Comparison of ENCODE assay signal across 9 cellular contexts in genomic region chr1:2529776-2530500, GRCh38. TPM values are rescaled to one million over a fixed set of nuclear protein-coding genes. Genes with fewer than 3 reads are reported as not detected.
A peak's percentile ranks its signal among the peaks of the same experiment; 100 is the strongest.
DNase-seq lines count a peak whose midpoint lies in the region; ATAC-seq, FAIRE-seq and TF ChIP-seq lines count a peak whose summit lies in the region.
"Had no signal": no experiment of that assay in that cellular context is flagged by ENCODE, and none has a peak within 500 bp of the region (broad histone marks: within the 10 kb centered on the region; RNA-seq: fewer than 3 reads in every experiment).

HES5 (minus strand) TSS chr1:2530263; CDS start chr1:2530164, 99 bp downstream.

- CTCF ChIA-PET in endothelial cell of umbilical vein (lab: Charles Lee) = interaction anchor here (0.6 kb wide), 1 partner anchor 1207 kb away, joined by 3 read pairs; no protein-coding TSS in a partner anchor

- H2AFZ ChIP-seq in endothelial cell of umbilical vein (ENCODE audit: low read depth, low read length) = no peak within 1 kb of the TSS
- no peak within 1 kb of the TSS for H2AFZ ChIP-seq in trophoblast cell (ENCODE audit: insufficient read depth, low read length, poor library complexity)

- BruUV-seq in endothelial cell of umbilical vein (replicated peaks; lab: Mats Ljungman, UMichigan) = no TSS peak

- H4K20me1 ChIP-seq in endothelial cell of umbilical vein (replicated peaks; ENCODE audit: control insufficient read depth, extremely low read depth, insufficient read depth, low read length) = no peaks in the 10 kb centered on the region

- peaks cover 9% of the 10 kb centered on the region for H3K4me1 ChIP-seq in endothelial cell of umbilical vein (ENCODE audit: control insufficient read depth, extremely low read depth, insufficient read depth, low read length)
- H3K4me1 ChIP-seq in trophoblast cell (ENCODE audit: control insufficient read depth in 1 of 2, insufficient read depth in 2 of 2, low read length in 2 of 2) = peaks cover 16 to 22% of the 10 kb centered on the region in 2 experiments

- peaks cover 10% of the 10 kb centered on the region for H3K79me1 ChIP-seq in trophoblast cell (ENCODE audit: low read length)

- FAIRE-seq in endothelial cell of umbilical vein (lab: Jason Lieb, UNC) = no peak

- H3K79me2 ChIP-seq in endothelial cell of umbilical vein (ENCODE audit: control insufficient read depth, insufficient read depth, low read length) (peaks cover 10% of the 10 kb centered on the region), trophoblast cell (ENCODE audit: control insufficient read depth, insufficient read depth, low read length, poor library complexity) (peaks cover 9% of the 10 kb centered on the region)

- ATAC-seq in HG02884 (IDR thresholded peaks at IDR 0.05; ENCODE audit: unreplicated experiment) = no peak

- H3K9ac ChIP-seq in endothelial cell of umbilical vein (replicated peaks; ENCODE audit: extremely low read depth, insufficient read depth, low read length) = no peak within 1 kb of the TSS
- H3K9ac ChIP-seq in trophoblast cell (ENCODE audit: low read length) = no peak within 1 kb of the TSS

- no peaks in the 10 kb centered on the region for H3K9me1 ChIP-seq in endothelial cell of umbilical vein (replicated peaks; ENCODE audit: control insufficient read depth, extremely low read depth, insufficient read depth, low read length)

- no peak within 1 kb of the TSS for H3K23ac ChIP-seq in trophoblast cell (ENCODE audit: low read length)

- no peak within 1 kb of the TSS for H4K8ac ChIP-seq in trophoblast cell (ENCODE audit: low read depth, low read length)

- intact Hi-C loops in endothelial cell of umbilical vein (cut with micrococcal nuclease) = no loop called here

- H3K18ac ChIP-seq in trophoblast cell (ENCODE audit: low read length) = no peak within 1 kb of the TSS

- H2BK120ac ChIP-seq in trophoblast cell (ENCODE audit: insufficient read depth, low read length, poor library complexity) = no peak within 1 kb of the TSS

- no peak within 1 kb of the TSS for H4K12ac ChIP-seq in trophoblast cell (ENCODE audit: low read depth, low read length)

- no peak within 1 kb of the TSS for H2BK12ac ChIP-seq in trophoblast cell (ENCODE audit: low read length)

- no peak within 1 kb of the TSS for H3K14ac ChIP-seq in trophoblast cell (ENCODE audit: low read length)

- TF ChIP-seq POLR2A in endothelial cell of umbilical vein (IDR thresholded peaks at IDR 0.05; ENCODE audit: low read depth, low read length) = no peak

- dilution Hi-C loops in endothelial cell of umbilical vein (cut with MboI; ENCODE audit: extremely low pct_ligation_motif_present, low sequenced_read_pairs) = no loop called here

- no peak within 1 kb of the TSS for H3K27ac ChIP-seq in endothelial cell of umbilical vein (ENCODE audit: insufficient read depth, low read depth, low read length)
- H3K27ac ChIP-seq in trophoblast cell (ENCODE audit: low read depth, low read length) = no peak within 1 kb of the TSS
- H3K27ac ChIP-seq: neutrophil had no signal

- no peak within 1 kb of the TSS for H2AK5ac ChIP-seq in trophoblast cell (ENCODE audit: low read length)

- TF ChIP-seq CTCF in GM06990 (IDR thresholded peaks at IDR 0.05; ENCODE audit: insufficient read depth, low read length, poor library complexity, severe bottlenecking) = no peak
- TF ChIP-seq CTCF in endothelial cell of umbilical vein (IDR thresholded peaks at IDR 0.05; ENCODE audit: extremely low read depth in 1 of 2, insufficient read depth in 1 of 2, low read depth in 1 of 2, low read length in 2 of 2) = no peak

- H3K4me3 ChIP-seq in GM06990 (replicated peaks; ENCODE audit: low read depth, low read length) (peak within 1 kb of the TSS; percentile 38), endothelial cell of umbilical vein (replicated peaks in 1 of 3; ENCODE audit: insufficient read depth in 1 of 3, low read depth in 1 of 3, low read length in 3 of 3) (no peak within 1 kb of the TSS), trophoblast cell (ENCODE audit: low read depth, low read length) (no peak within 1 kb of the TSS)

- H3K4ac ChIP-seq in trophoblast cell (ENCODE audit: low read depth, low read length) = no peak within 1 kb of the TSS

- H3K9me3 ChIP-seq in endothelial cell of umbilical vein (replicated peaks; ENCODE audit: control insufficient read depth, insufficient read depth, low read length) (no peaks in the 10 kb centered on the region), trophoblast cell (ENCODE audit: insufficient read depth, low read depth, low read length) (peaks cover 3% of the 10 kb centered on the region)
- H3K9me3 ChIP-seq: neutrophil had no signal

- H4K91ac ChIP-seq in trophoblast cell (ENCODE audit: low read depth, low read length) = no peak within 1 kb of the TSS

- DNase-seq in GM06990 (ENCODE audit: extremely low read depth, insufficient read length) = no peak
- peak; percentile 24 for DNase-seq in RPMI8226
- DNase-seq in endothelial cell of umbilical vein (ENCODE audit: low read depth, low spot score) = no peak
- DNase-seq in trophoblast cell = peak in 1 of 2 donors; percentile 19
- no peak for DNase-seq in HuH-7 (ENCODE audit: low spot score)
- no peak for DNase-seq in GM19238 (ENCODE audit: insufficient read length, low spot score)
- DNase-seq in activated CD4-positive, alpha-beta T cell treated with anti-CD3 and anti-CD28 coated beads for 48 hours = no peak

- no CpG with 5 or more reads among the region's 93 CpGs for WGBS in trophoblast cell (ENCODE audit: extremely low coverage, insufficient coverage, insufficient read length)

- H3K27me3 ChIP-seq in GM06990 (replicated peaks; ENCODE audit: control insufficient read depth, insufficient read depth, low read length) (peaks cover 2% of the 10 kb centered on the region; the same call in 1 of the 2 replicates), endothelial cell of umbilical vein (ENCODE audit: control insufficient read depth in 2 of 2, insufficient read depth in 2 of 2, low read length in 2 of 2) (peaks cover 16 to 17% of the 10 kb centered on the region in 2 experiments), trophoblast cell (ENCODE audit: insufficient read depth, low read length) (peaks cover 51% of the 10 kb centered on the region)

- H2BK5ac ChIP-seq in trophoblast cell (ENCODE audit: low read depth, low read length, poor library complexity) = no peak within 1 kb of the TSS

- POLR2A ChIA-PET in endothelial cell of umbilical vein (lab: Charles Lee) = interaction anchor here (0.5 kb wide), 1 partner anchor 1195 kb away, joined by 11 read pairs; no protein-coding TSS in a partner anchor

- H3K4me2 ChIP-seq in endothelial cell of umbilical vein (ENCODE audit: insufficient read depth, low read length) = no peak within 1 kb of the TSS
- peak within 1 kb of the TSS; percentile 29 for H3K4me2 ChIP-seq in trophoblast cell (ENCODE audit: low read length)

- H3K36me3 ChIP-seq in GM06990 (ENCODE audit: control insufficient read depth, insufficient read depth, low read length) = no peaks in the 10 kb centered on the region
- no peaks in the 10 kb centered on the region for H3K36me3 ChIP-seq in endothelial cell of umbilical vein (ENCODE audit: control insufficient read depth in 2 of 2, extremely low read depth in 1 of 2, insufficient read depth in 2 of 2, low read length in 2 of 2)
- H3K36me3 ChIP-seq in trophoblast cell (ENCODE audit: control insufficient read depth in 1 of 2, insufficient read depth in 2 of 2, low read length in 2 of 2) = no peaks in the 10 kb centered on the region
- H3K36me3 ChIP-seq: neutrophil had no signal

TF ChIP-seq in endothelial cell of umbilical vein, 7 proteins besides CTCF, POLR2A, EP300 and RAD21:
- no peak for TF ChIP-seq JUN (IDR thresholded peaks at IDR 0.05; ENCODE audit: borderline replicate concordance, insufficient read depth, insufficient read length, low read depth)
- no peak for TF ChIP-seq GATA2 (IDR thresholded peaks at IDR 0.05; ENCODE audit: insufficient read depth, insufficient read length, low read depth, low read length)
- TF ChIP-seq MAX (IDR thresholded peaks at IDR 0.05; ENCODE audit: insufficient read depth, insufficient read length) = no peak
- peak; percentile 95 for TF ChIP-seq EZH2 (IDR thresholded peaks at IDR 0.05; ENCODE audit: borderline replicate concordance, low read depth, low read length, severe bottlenecking)
- TF ChIP-seq POLR2AphosphoS5 (IDR thresholded peaks at IDR 0.05; ENCODE audit: insufficient read depth, low read depth, low read length) = no peak
TF ChIP-seq in endothelial cell of umbilical vein: peak in this region for 1.

RNA-seq across cellular contexts. Expression of gene HES5, which starts in this region (rescaled TPM):
- total RNA-seq in endothelial cell of umbilical vein = not detected in 2 replicates
- polyA plus RNA-seq in endothelial cell of umbilical vein = 0.07 TPM in 1 of 2 replicates, not detected in the other
- 0.04 TPM in 1 of 2 replicates, not detected in the other for polyA plus RNA-seq in endothelial cell of umbilical vein (2011; cell fraction: cytosol; rRNA removed)
- 0.16 and 0.21 TPM in 2 replicates for polyA plus RNA-seq in endothelial cell of umbilical vein (2011; cell fraction: nucleus; rRNA removed)
- not detected in 2 replicates for polyA plus RNA-seq in endothelial cell of umbilical vein (2012)
- not detected in 2 replicates for polyA minus RNA-seq in endothelial cell of umbilical vein
- polyA minus RNA-seq in endothelial cell of umbilical vein (2011; cell fraction: cytosol; rRNA and poly(A)+ RNA removed) = not detected
- not detected in 2 replicates for polyA minus RNA-seq in endothelial cell of umbilical vein (2011; cell fraction: nucleus; rRNA and poly(A)+ RNA removed)
- polyA plus RNA-seq in trophoblast cell (2013) = 0.21 and 0.22 TPM in 2 replicates
